1 cellular context compared by ENCODE assay signal in genomic region chr14:64549805-64550538, GRCh38.
TF ChIP-seq lines count a peak whose summit lies in the region.

TSS of gene PPP1R36 (plus strand) at chr14:64549961. CDS start at chr14:64549998, 37 bp downstream.

TF ChIP-seq in WTC11, 78 proteins besides CTCF, POLR2A, EP300 and RAD21 (continued from another document):
- TF ChIP-seq AFF4 (CRISPR knock-in tag; IDR thresholded peaks at IDR 0.05; ENCODE audit: borderline replicate concordance) (0 out of 2 replicates have a peak, but pooled peaks have one; percentile 55), PRDM15 (CRISPR knock-in tag; IDR thresholded peaks at IDR 0.05) (0 out of 2 replicates have a peak, but pooled peaks have one; percentile 12), FOXJ3 (CRISPR knock-in tag; IDR thresholded peaks at IDR 0.05; ENCODE audit: borderline replicate concordance) (no peak), SP1 (CRISPR knock-in tag; conservative IDR thresholded peaks at IDR 0.05) (no peak), E2F5 (CRISPR knock-in tag; IDR thresholded peaks at IDR 0.05) (peak; percentile 54; the same call in 1 of the 2 replicates), ARID4B (CRISPR knock-in tag; IDR thresholded peaks at IDR 0.05; ENCODE audit: borderline replicate concordance) (no peak), KAT7 (CRISPR knock-in tag; IDR thresholded peaks at IDR 0.05; ENCODE audit: borderline replicate concordance) (0 out of 2 replicates have a peak, but pooled peaks have one; percentile 38), E2F1 (CRISPR knock-in tag; IDR thresholded peaks at IDR 0.05) (0 out of 2 replicates have a peak, but pooled peaks have one; percentile 58), SMAD4 (CRISPR knock-in tag; IDR thresholded peaks at IDR 0.05) (no peak), ZNF263 (CRISPR knock-in tag; IDR thresholded peaks at IDR 0.05; ENCODE audit: low read depth) (no peak), ZBTB43 (CRISPR knock-in tag; IDR thresholded peaks at IDR 0.05) (no peak), FOXP1 (CRISPR knock-in tag; IDR thresholded peaks at IDR 0.05; ENCODE audit: borderline replicate concordance) (peak; percentile 55; the same call in 1 of the 2 replicates), ETV6 (CRISPR knock-in tag; IDR thresholded peaks at IDR 0.05) (no peak), NR3C1 (CRISPR knock-in tag; conservative IDR thresholded peaks at IDR 0.05; ENCODE audit: low read depth) (no peak), ZNF317 (CRISPR knock-in tag; IDR thresholded peaks at IDR 0.05; ENCODE audit: borderline replicate concordance, low read depth) (no peak), GRHL2 (CRISPR knock-in tag; IDR thresholded peaks at IDR 0.05; ENCODE audit: insufficient replicate concordance, severe bottlenecking) (no peak), ATF2 (CRISPR knock-in tag; IDR thresholded peaks at IDR 0.05; ENCODE audit: borderline replicate concordance, low read depth) (no peak), NR2C2 (CRISPR knock-in tag; IDR thresholded peaks at IDR 0.05) (no peak), ERG (CRISPR knock-in tag; IDR thresholded peaks at IDR 0.05) (no peak), ZNF121 (CRISPR knock-in tag; IDR thresholded peaks at IDR 0.05) (no peak), ZMAT4 (CRISPR knock-in tag; IDR thresholded peaks at IDR 0.05) (no peak), ZNF423 (CRISPR knock-in tag; IDR thresholded peaks at IDR 0.05) (0 out of 2 replicates have a peak, but pooled peaks have one; percentile 44), RELA (CRISPR knock-in tag; IDR thresholded peaks at IDR 0.05; ENCODE audit: borderline replicate concordance) (no peak)
